ENCODE assay signal across 19 cellular contexts in the genomic region with DNA sequence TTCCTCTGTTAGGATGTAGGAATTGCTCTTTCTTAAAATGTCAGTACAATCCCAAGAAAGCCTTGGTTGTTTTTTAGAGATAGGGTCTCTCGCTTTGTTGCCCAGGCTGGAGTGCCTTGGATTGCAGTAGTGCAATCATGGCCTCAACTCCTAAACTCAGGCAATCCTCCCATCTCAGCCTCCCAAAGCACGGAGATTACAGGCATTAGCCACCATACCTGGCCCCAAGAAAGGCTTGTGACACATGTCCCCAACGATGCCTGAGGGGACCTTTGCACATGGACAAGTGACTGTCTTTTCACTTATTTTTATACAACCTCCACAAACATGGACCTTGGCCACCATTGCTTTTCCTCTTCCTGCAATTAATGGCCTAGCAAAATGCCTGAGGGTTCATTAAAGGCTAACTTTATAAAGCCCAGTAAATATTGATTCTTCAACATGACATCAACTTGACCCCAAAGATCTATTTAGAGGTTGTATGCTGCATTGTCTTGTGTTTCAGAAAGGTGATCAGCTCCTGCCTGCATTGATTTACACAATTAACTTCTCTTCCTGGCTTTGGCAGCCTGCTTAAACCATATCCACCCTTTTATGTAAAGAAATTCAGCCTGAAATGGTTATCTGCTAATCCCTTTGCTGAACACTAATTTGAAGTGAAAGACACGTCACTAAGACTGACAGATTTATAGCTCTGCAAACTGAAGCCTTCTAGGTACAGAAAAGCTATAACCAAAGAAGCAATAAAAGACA. TPM values are rescaled to one million over a fixed set of nuclear protein-coding genes. Genes with fewer than 3 reads are reported as not detected.
DNase-seq lines count a peak whose midpoint lies in the region; ATAC-seq, FAIRE-seq and TF ChIP-seq lines count a peak whose summit lies in the region.
"Had no signal": no experiment of that assay in that cellular context is flagged by ENCODE, and none has a peak within 500 bp of the region (broad histone marks: within the 10 kb centered on the region; RNA-seq: fewer than 3 reads in every experiment).

No MANE protein-coding gene starts in this region.

- in situ Hi-C loops in Panc1 (cut with HindIII; ENCODE audit: low pct_unique_long_range_greater_than_20kb, low sequenced_read_pairs) = no loop called here

- BruUV-seq in Panc1 (replicated peaks; lab: Mats Ljungman, UMichigan) = no TSS peak

- TF ChIP-seq CTCF in Panc1 (IDR thresholded peaks at IDR 0.05) = no peak
- no peak for TF ChIP-seq CTCF in right atrium auricular region (IDR thresholded peaks at IDR 0.05)

- H3K36me3 ChIP-seq in Panc1 (ENCODE audit: control insufficient read depth, insufficient read depth, low read length) (peaks cover 4% of the 10 kb centered on the region; the same call in 1 of the 2 replicates), right atrium auricular region (peaks cover 31% of the 10 kb centered on the region), small intestine (ENCODE audit: control insufficient read depth in 2 of 2, insufficient read depth in 2 of 2, low read length in 2 of 2) (no peaks in the 10 kb centered on the region)

- FAIRE-seq in small intestine (lab: Jason Lieb, UNC) = no peak
- FAIRE-seq: GM12878, keratinocyte had no signal

- POLR2A ChIA-PET in Panc1 (lab: Charles Lee) = interaction anchor here (0.5 kb wide), 1 partner anchor 44 kb away, joined by 3 read pairs; no protein-coding TSS in a partner anchor

- H3K27ac ChIP-seq in Panc1 (ENCODE audit: low read length) (peak overlapping the region; percentile 79), right atrium auricular region (peak overlapping the region; percentile 64 to 86), small intestine (ENCODE audit: low read depth in 1 of 2, low read length in 1 of 2) (peak overlapping the region; percentile 82 to 86)

- H3K27me3 ChIP-seq in Panc1 (ENCODE audit: control insufficient read depth, insufficient read depth, low read length) = no peaks in the 10 kb centered on the region
- H3K27me3 ChIP-seq in right atrium auricular region = no peaks in the 10 kb centered on the region
- no peaks in the 10 kb centered on the region for H3K27me3 ChIP-seq in small intestine (ENCODE audit: control insufficient read depth in 2 of 2, insufficient read depth in 2 of 2, low read length in 2 of 2)
- H3K27me3 ChIP-seq: dorsolateral prefrontal cortex, heart left ventricle had no signal

- CTCF ChIA-PET in Panc1 (lab: Charles Lee) = no interaction called here

- H3K4me1 ChIP-seq in Panc1 (ENCODE audit: control insufficient read depth, insufficient read depth, low read length) (peaks cover 40% of the 10 kb centered on the region), right atrium auricular region (peaks cover 0 to 19% of the 10 kb centered on the region in 2 donors), small intestine (ENCODE audit: control insufficient read depth in 2 of 2, insufficient read depth in 1 of 2, low read depth in 1 of 2, low read length in 1 of 2) (peaks cover 3 to 5% of the 10 kb centered on the region in 2 donors)

- DNase-seq in DMS153 (lab: John Stamatoyannopoulos, UW) = peak; percentile 19
- DNase-seq in DMS153 treated with DMSO at 0.1 percent for 48 hours (lab: John Stamatoyannopoulos, UW; ENCODE audit: unreplicated experiment) = no peak
- DNase-seq in Panc1 (ENCODE audit: low read depth, low spot score) = no peak
- DNase-seq in right atrium auricular region (ENCODE audit: low spot score) = no peak
- peak; percentile 97 for DNase-seq in small intestine
- DNase-seq in DMS79 (lab: John Stamatoyannopoulos, UW) = no peak
- no peak for DNase-seq in posterior cingulate gyrus
- DNase-seq: 8988T; activated B cell treated with CpG ODN at 0.5 μM for 24 hours; activated naive CD4-positive, alpha-beta T cell; CD8-positive, alpha-beta T cell; dorsolateral prefrontal cortex; NK-92 treated with Interleukin-12 subunit alpha and Interleukin-12 subunit beta, amount 100 ng/mL, for 24 hours; SHP77 treated with DMSO at 0.1 percent for 48 hours had no signal

- H3K9me3 ChIP-seq in Panc1 (ENCODE audit: control insufficient read depth, insufficient read depth, low read depth, low read length) (no peaks in the 10 kb centered on the region), right atrium auricular region (no peaks in the 10 kb centered on the region), small intestine (ENCODE audit: control insufficient read depth, low read depth) (no peaks in the 10 kb centered on the region)
- H3K9me3 ChIP-seq: heart left ventricle had no signal

- H3K4me3 ChIP-seq in Panc1 (ENCODE audit: low read depth in 2 of 2, low read length in 2 of 2) (no peak overlapping the region), right atrium auricular region (no peak overlapping the region), small intestine (ENCODE audit: low read depth in 1 of 2, low read length in 2 of 2) (no peak overlapping the region)
- H3K4me3 ChIP-seq: dorsolateral prefrontal cortex, GM12878, GM23248, heart left ventricle had no signal

- intact Hi-C loops in Panc1 (cut with micrococcal nuclease; ENCODE audit: unreplicated experiment) = no loop called here
- intact Hi-C loops in posterior cingulate gyrus (cut with DNase I) = no loop called here

- ATAC-seq in Panc1 = peak; percentile 27
- ATAC-seq in HG03439 (IDR thresholded peaks at IDR 0.05; ENCODE audit: unreplicated experiment) = no peak
- ATAC-seq: CD8-positive, alpha-beta T cell; GM12878 had no signal

- WGBS in small intestine, 3 donors = 18 to 67% (median 46%) methylated on average over 4 of the region's 4 CpGs

RNA-seq across cellular contexts. Expression of a gene that starts 10.1 kb away (rescaled TPM):
- total RNA-seq in Panc1 (2021; ENCODE audit: unreplicated experiment) (4.8 TPM), right atrium auricular region (10 to 100 TPM; 19.3 to 19.8 TPM)
- 4.2 TPM for polyA plus RNA-seq in Panc1 (2012; ENCODE audit: insufficient read length)
- 10 to 100 TPM in 1 of 3 donors, 1 to 10 TPM in 2; 1.6 to 24.2 (median 2.2) TPM for polyA plus RNA-seq in small intestine
- total RNA-seq: GM23248 had no signal

Comparison
In these comparisons a context has a peak if more than half of its experiments do, and no peak if none do; other contexts are left out.
1. DNase-seq: peak in DMS153 (single experiment) and small intestine (single experiment); none in DMS153 treated with DMSO at 0.1 percent for 48 hours (single experiment), Panc1 (single experiment), right atrium auricular region (single experiment), DMS79 (single experiment) and posterior cingulate gyrus (0 of 10).
2. Peak in every context shown above with its lines, with median percentiles within 50 percentile points of each other: H3K27ac ChIP-seq.